ENCODE assay signal across 8 cellular contexts in the genomic region with DNA sequence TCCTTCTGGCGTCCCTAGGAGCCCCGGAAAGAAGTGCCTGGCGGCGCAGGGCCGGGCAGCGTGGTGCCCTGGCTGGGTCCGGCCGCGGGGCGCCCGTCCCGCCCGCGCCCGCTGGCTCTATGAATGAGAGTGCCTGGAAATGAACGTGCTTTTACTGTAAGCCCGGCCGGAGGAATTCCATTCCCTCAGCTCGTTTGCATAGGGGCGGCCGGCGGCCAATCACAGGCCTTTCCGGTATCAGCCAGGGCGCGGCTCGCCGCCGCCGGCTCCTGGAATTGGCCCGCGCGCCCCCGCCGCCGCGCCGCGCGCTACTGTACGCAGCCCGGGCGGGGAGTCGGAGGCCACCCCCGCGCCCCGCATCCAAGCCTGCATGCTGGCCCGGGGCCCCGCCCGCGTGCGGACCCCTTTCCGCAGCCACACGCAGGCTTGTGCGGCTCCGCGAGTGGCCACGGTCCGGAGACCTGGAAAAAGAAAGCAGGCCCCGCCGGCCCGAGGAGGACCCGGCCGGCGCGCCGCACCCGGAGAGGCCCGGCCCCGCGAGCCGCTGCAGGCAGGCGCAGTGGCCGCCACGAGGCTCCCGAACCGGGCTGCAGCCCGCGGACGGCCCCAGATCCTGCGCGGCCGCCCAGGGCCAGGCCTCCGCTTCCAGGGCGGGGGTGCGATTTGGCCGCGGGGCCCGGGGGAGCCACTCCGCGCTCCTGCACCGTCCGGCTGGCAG.
A peak's percentile ranks its signal among the peaks of the same experiment; 100 is the strongest.
DNase-seq lines count a peak whose midpoint lies in the region; ATAC-seq, FAIRE-seq and TF ChIP-seq lines count a peak whose summit lies in the region.

No MANE protein-coding gene starts in this region.

- H3K27me3 ChIP-seq in HepG2 (ENCODE audit: control insufficient read depth in 1 of 2, insufficient read depth in 2 of 2, low read length in 2 of 2) = no peaks in the 10 kb centered on the region; a peak in 1 of 5 replicates

- peaks cover 45% of the 10 kb centered on the region for H3K79me2 ChIP-seq in HepG2 (ENCODE audit: insufficient read depth, low read length)

- peak in 1 of 2 experiments; percentile 97; a peak in 2 of 4 replicates for TF ChIP-seq POLR2A in HepG2 (IDR thresholded peaks at IDR 0.05; ENCODE audit: insufficient read depth in 1 of 2, low read depth in 2 of 2, low read length in 2 of 2)

- peak; percentile 37; the same call in 1 of the 2 replicates for TF ChIP-seq RAD21 in HepG2 (CRISPR knock-in tag; IDR thresholded peaks at IDR 0.05)

- no peaks in the 10 kb centered on the region for H3K9me3 ChIP-seq in HepG2 (ENCODE audit: low read length)

- intact Hi-C loops in HepG2 (cut with micrococcal nuclease; ENCODE audit: unreplicated experiment) = loop anchor here (1.0 to 10.0 kb wide), 6 partner anchors 71 to 1136 kb away; no protein-coding TSS in a partner anchor

- CTCF ChIA-PET in HepG2 (lab: Yijun Ruan, JAX; ENCODE audit: low intra/inter-chr PET ratio, low total read pairs) = interaction anchor here (1.9 kb wide), 1 partner anchor 512 kb away, joined by 4 read pairs; no protein-coding TSS in a partner anchor

- TF ChIP-seq EP300 in HepG2 (IDR thresholded peaks at IDR 0.05; ENCODE audit: low read depth in 2 of 2, low read length in 2 of 2) = peak in 1 of 2 experiments; percentile 12; a peak in 1 of 4 replicates
- no peak for TF ChIP-seq EP300 in HepG2 (CRISPR knock-in tag; IDR thresholded peaks at IDR 0.05; ENCODE audit: borderline replicate concordance)

- H3K36me3 ChIP-seq in HepG2 (replicated peaks in 1 of 2; ENCODE audit: control insufficient read depth in 1 of 2, insufficient read depth in 2 of 2, low read length in 2 of 2) = no peaks in the 10 kb centered on the region

- no TSS peak for BruUV-seq in HepG2 (replicated peaks; lab: Mats Ljungman, UMichigan)

- H3K4me1 ChIP-seq in HepG2 (ENCODE audit: insufficient read depth, low read length) = peaks cover 16% of the 10 kb centered on the region

- peak overlapping the region; percentile 87 for H3K27ac ChIP-seq in HepG2 (ENCODE audit: extremely low read length, insufficient read depth, low read length)

- peak overlapping the region; percentile 97 for H3K4me2 ChIP-seq in HepG2 (ENCODE audit: low read depth, low read length)

- H4K20me1 ChIP-seq in HepG2 (ENCODE audit: insufficient read depth, low read length) = no peaks in the 10 kb centered on the region

- no peak overlapping the region for H2AFZ ChIP-seq in HepG2 (ENCODE audit: low read length)

- no peak for TF ChIP-seq CTCF in HepG2 (CRISPR knock-in tag; IDR thresholded peaks at IDR 0.05)

- ATAC-seq in HG03442 (IDR thresholded peaks at IDR 0.05; ENCODE audit: unreplicated experiment) (peak; percentile 45), HepG2 (peak; percentile 79)

- in situ Hi-C loops in HepG2 (cut with HindIII; ENCODE audit: extremely low pct_ligation_motif_present, low pct_unique_long_range_greater_than_20kb) = loop anchor here (5.0 to 25.0 kb wide), 5 partner anchors 86 to 1049 kb away; no protein-coding TSS in a partner anchor

- H3K4me3 ChIP-seq in HepG2 (replicated peaks in 1 of 3; ENCODE audit: insufficient read depth in 1 of 3, low read depth in 2 of 3, low read length in 3 of 3) = peak overlapping the region; percentile 86 to 96 (median 94)

- DNase-seq in Ammon's horn (ENCODE audit: low spot score) (peak; percentile 67), GM19240 (ENCODE audit: insufficient read length, low spot score) (peak; percentile 60), NCI-H510A (lab: John Stamatoyannopoulos, UW) (peak; percentile 89), dedifferentiated amniotic fluid mesenchymal stem cell (ENCODE audit: extremely low spot score) (peak; percentile 94), HepG2 (ENCODE audit: low spot score) (peak; percentile 90)
- DNase-seq in activated CD4-positive, alpha-beta T cell treated with anti-CD3 and anti-CD28 coated beads for 4 hours = peak; percentile 75 to 85
- peak; percentile 76 to 78 for DNase-seq in stimulated activated CD4-positive, alpha-beta T cell treated with anti-CD3 and anti-CD28 coated beads, Interleukin-2, amount 100 ng/mL, for 48 hours

- H3K9ac ChIP-seq in HepG2 (ENCODE audit: insufficient read depth, low read depth, low read length) = peak overlapping the region; percentile 87

- peak; percentile 34 for FAIRE-seq in HepG2 (lab: Jason Lieb, UNC)

- POLR2A ChIA-PET in HepG2 (lab: Yijun Ruan, JAX) = interaction anchor here (0.6 to 7.4 kb wide), 39 partner anchors 8 to 1183 kb away, joined by 3 to 92 read pairs (median 5); a partner anchor contains a TSS

- WGBS in HepG2 (ENCODE audit: low lambda C conversion rate) = under 1% methylated on average over 13 of the region's 92 CpGs

TF ChIP-seq in HepG2, 621 proteins besides CTCF, POLR2A, EP300 and RAD21 (continues in another document):
- TF ChIP-seq, protein P1, sequence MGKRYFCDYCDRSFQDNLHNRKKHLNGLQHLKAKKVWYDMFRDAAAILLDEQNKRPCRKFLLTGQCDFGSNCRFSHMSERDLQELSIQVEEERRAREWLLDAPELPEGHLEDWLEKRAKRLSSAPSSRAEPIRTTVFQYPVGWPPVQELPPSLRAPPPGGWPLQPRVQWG (CRISPR knock-in tag; IDR thresholded peaks at IDR 0.05; ENCODE audit: borderline replicate concordance, low read depth) = no peak
- TF ChIP-seq SRY (CRISPR knock-in tag; IDR thresholded peaks at IDR 0.05) = no peak
- TF ChIP-seq, protein P2, sequence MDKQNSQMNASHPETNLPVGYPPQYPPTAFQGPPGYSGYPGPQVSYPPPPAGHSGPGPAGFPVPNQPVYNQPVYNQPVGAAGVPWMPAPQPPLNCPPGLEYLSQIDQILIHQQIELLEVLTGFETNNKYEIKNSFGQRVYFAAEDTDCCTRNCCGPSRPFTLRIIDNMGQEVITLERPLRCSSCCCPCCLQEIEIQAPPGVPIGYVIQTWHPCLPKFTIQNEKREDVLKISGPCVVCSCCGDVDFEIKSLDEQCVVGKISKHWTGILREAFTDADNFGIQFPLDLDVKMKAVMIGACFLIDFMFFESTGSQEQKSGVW (CRISPR knock-in tag; IDR thresholded peaks at IDR 0.05; ENCODE audit: borderline replicate concordance) = no peak
- TF ChIP-seq NBN (conservative IDR thresholded peaks at IDR 0.05) = no peak
- TF ChIP-seq, protein P3, sequence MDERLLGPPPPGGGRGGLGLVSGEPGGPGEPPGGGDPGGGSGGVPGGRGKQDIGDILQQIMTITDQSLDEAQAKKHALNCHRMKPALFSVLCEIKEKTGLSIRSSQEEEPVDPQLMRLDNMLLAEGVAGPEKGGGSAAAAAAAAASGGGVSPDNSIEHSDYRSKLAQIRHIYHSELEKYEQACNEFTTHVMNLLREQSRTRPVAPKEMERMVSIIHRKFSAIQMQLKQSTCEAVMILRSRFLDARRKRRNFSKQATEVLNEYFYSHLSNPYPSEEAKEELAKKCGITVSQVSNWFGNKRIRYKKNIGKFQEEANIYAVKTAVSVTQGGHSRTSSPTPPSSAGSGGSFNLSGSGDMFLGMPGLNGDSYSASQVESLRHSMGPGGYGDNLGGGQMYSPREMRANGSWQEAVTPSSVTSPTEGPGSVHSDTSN (CRISPR knock-in tag; IDR thresholded peaks at IDR 0.05) = no peak
- TF ChIP-seq SETDB1 (CRISPR knock-in tag; IDR thresholded peaks at IDR 0.05; ENCODE audit: borderline replicate concordance) = no peak
- TF ChIP-seq, protein P4, sequence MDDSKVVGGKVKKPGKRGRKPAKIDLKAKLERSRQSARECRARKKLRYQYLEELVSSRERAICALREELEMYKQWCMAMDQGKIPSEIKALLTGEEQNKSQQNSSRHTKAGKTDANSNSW (CRISPR knock-in tag; IDR thresholded peaks at IDR 0.05; ENCODE audit: borderline replicate concordance) = no peak; the same call in 1 of the 2 replicates
- TF ChIP-seq PHF5A (CRISPR knock-in tag; IDR thresholded peaks at IDR 0.05; ENCODE audit: low read depth, unreplicated experiment) = no peak
- no peak for TF ChIP-seq AHR (CRISPR knock-in tag; IDR thresholded peaks at IDR 0.05)
- no peak for TF ChIP-seq ZNF644 (CRISPR knock-in tag; IDR thresholded peaks at IDR 0.05; ENCODE audit: low read depth)
- TF ChIP-seq FOXO1 (CRISPR knock-in tag; IDR thresholded peaks at IDR 0.05) = no peak
- TF ChIP-seq, protein P5, sequence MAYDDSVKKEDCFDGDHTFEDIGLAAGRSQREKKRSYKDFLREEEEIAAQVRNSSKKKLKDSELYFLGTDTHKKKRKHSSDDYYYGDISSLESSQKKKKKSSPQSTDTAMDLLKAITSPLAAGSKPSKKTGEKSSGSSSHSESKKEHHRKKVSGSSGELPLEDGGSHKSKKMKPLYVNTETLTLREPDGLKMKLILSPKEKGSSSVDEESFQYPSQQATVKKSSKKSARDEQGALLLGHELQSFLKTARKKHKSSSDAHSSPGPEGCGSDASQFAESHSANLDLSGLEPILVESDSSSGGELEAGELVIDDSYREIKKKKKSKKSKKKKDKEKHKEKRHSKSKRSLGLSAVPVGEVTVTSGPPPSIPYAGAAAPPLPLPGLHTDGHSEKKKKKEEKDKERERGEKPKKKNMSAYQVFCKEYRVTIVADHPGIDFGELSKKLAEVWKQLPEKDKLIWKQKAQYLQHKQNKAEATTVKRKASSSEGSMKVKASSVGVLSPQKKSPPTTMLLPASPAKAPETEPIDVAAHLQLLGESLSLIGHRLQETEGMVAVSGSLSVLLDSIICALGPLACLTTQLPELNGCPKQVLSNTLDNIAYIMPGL (CRISPR knock-in tag; IDR thresholded peaks at IDR 0.05; ENCODE audit: borderline replicate concordance in 1 of 2, low read depth in 1 of 2) = peak in 1 of 2 experiments; percentile 1; a peak in 1 of 4 replicates
- no peak for TF ChIP-seq SNAI1 (CRISPR knock-in tag; IDR thresholded peaks at IDR 0.05; ENCODE audit: borderline replicate concordance)
- TF ChIP-seq NAIF1 (CRISPR knock-in tag; IDR thresholded peaks at IDR 0.05; ENCODE audit: borderline replicate concordance) = no peak
- TF ChIP-seq SOX13 (IDR thresholded peaks at IDR 0.05) = no peak
- no peak for TF ChIP-seq SOX13 (CRISPR knock-in tag; conservative IDR thresholded peaks at IDR 0.05 in 1 of 2, IDR thresholded peaks at IDR 0.05 in 1 of 2)
- TF ChIP-seq RELA (CRISPR knock-in tag; IDR thresholded peaks at IDR 0.05) = no peak
- TF ChIP-seq, protein P6, sequence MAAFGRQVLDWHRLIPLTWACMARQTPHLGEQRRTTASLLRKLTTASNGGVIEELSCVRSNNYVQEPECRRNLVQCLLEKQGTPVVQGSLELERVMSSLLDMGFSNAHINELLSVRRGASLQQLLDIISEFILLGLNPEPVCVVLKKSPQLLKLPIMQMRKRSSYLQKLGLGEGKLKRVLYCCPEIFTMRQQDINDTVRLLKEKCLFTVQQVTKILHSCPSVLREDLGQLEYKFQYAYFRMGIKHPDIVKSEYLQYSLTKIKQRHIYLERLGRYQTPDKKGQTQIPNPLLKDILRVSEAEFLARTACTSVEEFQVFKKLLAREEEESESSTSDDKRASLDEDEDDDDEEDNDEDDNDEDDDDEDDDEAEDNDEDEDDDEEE (CRISPR knock-in tag; IDR thresholded peaks at IDR 0.05) = 0 out of 2 replicates have a peak, but pooled peaks have one; percentile 55
- no peak for TF ChIP-seq ZNF17 (CRISPR knock-in tag; IDR thresholded peaks at IDR 0.05)

Comparison
In these comparisons a context has a peak if more than half of its experiments do, and no peak if none do; other contexts are left out.
1. Peak in every context shown above with its lines: DNase-seq, ATAC-seq, H3K4me3 ChIP-seq and H3K27ac ChIP-seq.